8 cellular contexts compared by ENCODE assay signal in genomic region chr22:35914665-35915476, GRCh38.
A peak's percentile ranks its signal among the peaks of the same experiment; 100 is the strongest.
DNase-seq lines count a peak whose midpoint lies in the region; ATAC-seq, FAIRE-seq and TF ChIP-seq lines count a peak whose summit lies in the region.

No MANE protein-coding gene starts in this region.

- H4K20me1 ChIP-seq in HepG2 (ENCODE audit: insufficient read depth, low read length), result no peaks in the 10 kb centered on the region

- H3K36me3 ChIP-seq in HepG2 (replicated peaks in 1 of 2; ENCODE audit: control insufficient read depth in 1 of 2, insufficient read depth in 2 of 2, low read length in 2 of 2), result no peaks in the 10 kb centered on the region

- CTCF ChIA-PET in HepG2 (lab: Yijun Ruan, JAX; ENCODE audit: low intra/inter-chr PET ratio, low total read pairs), result no interaction called here

- BruUV-seq in HepG2 (replicated peaks; lab: Mats Ljungman, UMichigan), result no TSS peak

- intact Hi-C loops in dorsolateral prefrontal cortex (cut with DNase I), result loop anchor here (1.0 to 10.0 kb wide), 5 partner anchors 78 to 290 kb away; partner anchors contain the start of gene RBFOX2 (in 1 of the 2)
- intact Hi-C loops in HepG2 (cut with micrococcal nuclease; ENCODE audit: unreplicated experiment), result no loop called here
- intact Hi-C loops in posterior vena cava (cut with DNase I), result loop anchor here in 1 of 2 donors (5.0 kb wide), 1 partner anchor 207 kb away; no protein-coding TSS in a partner anchor

- peak overlapping the region; percentile 56 to 96 (median 89) for H3K27ac ChIP-seq in dorsolateral prefrontal cortex
- peak overlapping the region; percentile 81 for H3K27ac ChIP-seq in HepG2 (ENCODE audit: extremely low read length, insufficient read depth, low read length)

- in situ Hi-C loops in HepG2 (cut with HindIII; ENCODE audit: extremely low pct_ligation_motif_present, low pct_unique_long_range_greater_than_20kb), result loop anchor here (5.0 kb wide), 1 partner anchor 288 kb away; no protein-coding TSS in a partner anchor

- POLR2A ChIA-PET in HepG2 (lab: Yijun Ruan, JAX), result interaction anchor here (0.8 to 1.3 kb wide), 4 partner anchors 114 to 267 kb away, joined by 4 to 5 read pairs (median 4); partner anchors contain the start of genes APOL6 and RBFOX2

- H3K9me3 ChIP-seq in HepG2 (ENCODE audit: low read length), result no peaks in the 10 kb centered on the region

- H3K9ac ChIP-seq in HepG2 (ENCODE audit: insufficient read depth, low read depth, low read length), result peak overlapping the region; percentile 61

- H2AFZ ChIP-seq in HepG2 (ENCODE audit: low read length), result peak overlapping the region; percentile 70

- peak; percentile 99 for FAIRE-seq in HepG2 (lab: Jason Lieb, UNC)

- whole genome bisulfite sequencing in HepG2 (ENCODE audit: low lambda C conversion rate), result 5% methylated on average over 9 of the region's 9 CpGs

- H3K4me2 ChIP-seq in HepG2 (ENCODE audit: low read depth, low read length), result peak overlapping the region; percentile 95

- ATAC-seq in HepG2, result peak; percentile 99
- no peak for ATAC-seq in GM19395 (IDR thresholded peaks at IDR 0.05; ENCODE audit: unreplicated experiment)

- TF ChIP-seq RAD21 in HepG2 (CRISPR knock-in tag; IDR thresholded peaks at IDR 0.05), result no peak

- H3K4me3 ChIP-seq in dorsolateral prefrontal cortex (peak overlapping the region; percentile 40 to 79 (median 63)), HepG2 (replicated peaks in 1 of 3; ENCODE audit: insufficient read depth in 1 of 3, low read depth in 2 of 3, low read length in 3 of 3) (peak overlapping the region; percentile 57 to 72 (median 62))

- peaks cover 28% of the 10 kb centered on the region for H3K79me2 ChIP-seq in HepG2 (ENCODE audit: insufficient read depth, low read length)

- no peak for TF ChIP-seq POLR2A in HepG2 (IDR thresholded peaks at IDR 0.05; ENCODE audit: insufficient read depth in 1 of 2, low read depth in 2 of 2, low read length in 2 of 2)

- DNase-seq in C1 segment of cervical spinal cord (lab: John Stamatoyannopoulos, UW), result peak in 12 of 14 donors; percentile 26 to 83 (median 50)
- peak; percentile 71 for DNase-seq in HuH-7 (ENCODE audit: low spot score)
- peak in 8 of 10 donors; percentile 56 to 85 (median 62) for DNase-seq in dorsolateral prefrontal cortex
- peak; percentile 91 for DNase-seq in HepG2 (ENCODE audit: low spot score)
- peak; percentile 97 for DNase-seq in superior temporal gyrus (ENCODE audit: extremely low spot score)
- no peak for DNase-seq in posterior vena cava (ENCODE audit: low spot score)

- TF ChIP-seq CTCF in dorsolateral prefrontal cortex (IDR thresholded peaks at IDR 0.05 in 54 of 56, conservative IDR thresholded peaks at IDR 0.05 in 2 of 56; ENCODE audit: low read depth in 1 of 56, partially characterized antibody in 56 of 56), result peak in 8 of 56 donors; percentile 7 to 33 (median 17)
- TF ChIP-seq CTCF in HepG2 (CRISPR knock-in tag; IDR thresholded peaks at IDR 0.05), result no peak

- H3K27me3 ChIP-seq in dorsolateral prefrontal cortex, result no peaks in the 10 kb centered on the region
- H3K27me3 ChIP-seq in HepG2 (ENCODE audit: control insufficient read depth in 1 of 2, insufficient read depth in 2 of 2, low read length in 2 of 2), result no peaks in the 10 kb centered on the region

- TF ChIP-seq EP300 in HepG2 (IDR thresholded peaks at IDR 0.05; ENCODE audit: low read depth in 2 of 2, low read length in 2 of 2) (no peak), HepG2 (CRISPR knock-in tag; IDR thresholded peaks at IDR 0.05; ENCODE audit: borderline replicate concordance) (no peak)

- H3K4me1 ChIP-seq in HepG2 (ENCODE audit: insufficient read depth, low read length), result peaks cover 46% of the 10 kb centered on the region

TF ChIP-seq in PFSK-1, 5 proteins besides CTCF, POLR2A, EP300 and RAD21:
- TF ChIP-seq SIN3A (IDR thresholded peaks at IDR 0.05; ENCODE audit: borderline replicate concordance, insufficient read depth, low read length), result no peak
- TF ChIP-seq FOXP2 (optimal IDR thresholded peaks at IDR 0.05; ENCODE audit: borderline replicate concordance, extremely low read depth, extremely low read length, insufficient read depth), result peak; percentile 37
- no peak for TF ChIP-seq TAF1 (IDR thresholded peaks at IDR 0.05; ENCODE audit: borderline replicate concordance, insufficient read depth, low read length)

TF ChIP-seq in HepG2, 621 proteins besides CTCF, POLR2A, EP300 and RAD21 (continues in another document):
- TF ChIP-seq ZNF225 (CRISPR knock-in tag; IDR thresholded peaks at IDR 0.05), result no peak
- peak; percentile 53 for TF ChIP-seq ZNF430 (CRISPR knock-in tag; IDR thresholded peaks at IDR 0.05)
- TF ChIP-seq PHF8 (CRISPR knock-in tag; IDR thresholded peaks at IDR 0.05), result no peak
- no peak for TF ChIP-seq ZMYM2 (CRISPR knock-in tag; IDR thresholded peaks at IDR 0.05)
- TF ChIP-seq MNT (IDR thresholded peaks at IDR 0.05), result no peak
- no peak for TF ChIP-seq PTBP1 (IDR thresholded peaks at IDR 0.05; ENCODE audit: low read depth, low read length, poor library complexity, severe bottlenecking)
- TF ChIP-seq FOXK1 (CRISPR knock-in tag; IDR thresholded peaks at IDR 0.05; ENCODE audit: borderline replicate concordance, low read depth), result peak; percentile 60; the same call in 1 of the 2 replicates
- no peak for TF ChIP-seq SOX13 (IDR thresholded peaks at IDR 0.05)
- 0 out of 4 replicates have a peak, but pooled peaks of 1 of the 2 experiments have one; percentile 7 for TF ChIP-seq SOX13 (CRISPR knock-in tag; conservative IDR thresholded peaks at IDR 0.05 in 1 of 2, IDR thresholded peaks at IDR 0.05 in 1 of 2)
- no peak for TF ChIP-seq PRDM15 (CRISPR knock-in tag; IDR thresholded peaks at IDR 0.05)
- no peak for TF ChIP-seq THYN1 (CRISPR knock-in tag; IDR thresholded peaks at IDR 0.05; ENCODE audit: borderline replicate concordance, low read depth)
- TF ChIP-seq BRF2 (CRISPR knock-in tag; IDR thresholded peaks at IDR 0.05), result no peak
- peak; percentile 50; the same call in 1 of the 2 replicates for TF ChIP-seq ARNT2 (CRISPR knock-in tag; IDR thresholded peaks at IDR 0.05; ENCODE audit: low read depth)
- no peak; the same call in 1 of the 2 replicates for TF ChIP-seq GATAD1 (CRISPR knock-in tag; IDR thresholded peaks at IDR 0.05)
- peak; percentile 70 for TF ChIP-seq FOXA3 (CRISPR knock-in tag; IDR thresholded peaks at IDR 0.05)
